21 cellular contexts compared by ENCODE assay signal in the genomic region with DNA sequence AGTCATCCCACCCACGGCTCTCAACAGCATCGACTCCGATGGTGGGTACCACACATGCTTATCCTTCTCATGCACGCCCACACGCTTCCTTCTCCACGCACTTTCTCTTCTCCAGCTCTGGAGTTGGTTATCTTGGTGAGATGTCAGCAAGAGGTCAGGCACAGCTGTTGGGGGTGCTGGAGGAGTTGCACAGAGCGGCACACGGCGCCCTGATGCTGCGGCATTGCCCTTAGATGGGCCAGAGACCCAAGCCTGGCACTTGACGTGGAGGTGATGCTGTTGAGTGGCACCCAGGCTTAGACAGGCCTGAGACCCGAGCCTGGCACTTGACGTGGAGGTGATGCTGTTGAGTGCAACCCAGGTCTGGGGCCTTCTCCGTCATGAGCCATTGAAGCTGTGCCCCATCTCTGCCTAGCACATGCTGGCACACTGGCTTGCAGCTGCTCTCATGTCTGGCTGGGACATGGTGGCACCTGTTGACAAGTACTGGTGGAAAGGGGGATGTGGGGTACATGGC.
DNase-seq lines count a peak whose midpoint lies in the region; ATAC-seq, FAIRE-seq and TF ChIP-seq lines count a peak whose summit lies in the region.
"Had no signal": no experiment of that assay in that cellular context is flagged by ENCODE, and none has a peak within 500 bp of the region (broad histone marks: within the 10 kb centered on the region; RNA-seq: fewer than 3 reads in every experiment).

No MANE protein-coding gene starts in this region.

- H3K27me3 ChIP-seq in IMR-90 (ENCODE audit: control insufficient read depth, insufficient read depth, low read length) (no peaks in the 10 kb centered on the region), HepG2 (ENCODE audit: control insufficient read depth in 1 of 2, insufficient read depth in 2 of 2, low read length in 2 of 2) (no peaks in the 10 kb centered on the region), skeletal muscle tissue (ENCODE audit: control insufficient read depth in 3 of 3, insufficient read depth in 3 of 3, low read length in 3 of 3) (no peaks in the 10 kb centered on the region), hepatocyte (no peaks in the 10 kb centered on the region)

- intact Hi-C loops in IMR-90 (cut with micrococcal nuclease) (no loop called here), HepG2 (cut with micrococcal nuclease; ENCODE audit: unreplicated experiment) (no loop called here)

- no peak overlapping the region for H3K18ac ChIP-seq in IMR-90 (ENCODE audit: low read depth, low read length)

- H2AFZ ChIP-seq in IMR-90 (replicated peaks; ENCODE audit: low read length, poor library complexity) (peak overlapping the region; percentile 11), HepG2 (ENCODE audit: low read length) (no peak overlapping the region), hepatocyte (no peak overlapping the region)

- DNase-seq in activated naive CD4-positive, alpha-beta T cell treated with anti-CD3 and anti-CD28 coated beads, Interleukin-2, amount 10 ng/mL, durations not matched to agents 7 days and 5 days = peak; percentile 18
- no peak for DNase-seq in activated naive CD4-positive, alpha-beta T cell treated with anti-CD3 and anti-CD28 coated beads, Interleukin-2, amount 50 U/mL, for 72 hours (ENCODE audit: low spot score in 2 of 2)
- DNase-seq in IMR-90 = no peak
- no peak for DNase-seq in HepG2 (ENCODE audit: low spot score)
- DNase-seq in hepatocyte (ENCODE audit: low spot score) = no peak
- no peak for DNase-seq in immature natural killer cell
- no peak for DNase-seq in D721Med (ENCODE audit: insufficient read length, low spot score)
- DNase-seq: DMS53; H9; MV-4-11; NCI-H1417 treated with DMSO at 0.1 percent for 48 hours; NCI-H1930; NCI-H2171; NCI-H446; NCI-H69; NK-92 treated with Interleukin-12 subunit alpha and Interleukin-12 subunit beta, amount 100 ng/mL, for 24 hours had no signal

- H3K4me3 ChIP-seq in IMR-90 (ENCODE audit: insufficient read depth, low read depth, low read length) (no peak overlapping the region), HepG2 (replicated peaks in 1 of 3; ENCODE audit: insufficient read depth in 1 of 3, low read depth in 2 of 3, low read length in 3 of 3) (no peak overlapping the region), skeletal muscle tissue (ENCODE audit: low read length in 3 of 3) (peak overlapping the region in 1 of 3 donors; percentile 15), hepatocyte (no peak overlapping the region)
- H3K4me3 ChIP-seq: K562 had no signal

- no peaks in the 10 kb centered on the region for H3K9me3 Mint-ChIP-seq in activated naive CD4-positive, alpha-beta T cell treated with anti-CD3 and anti-CD28 coated beads, Interleukin-2, amount 10 ng/mL, durations not matched to agents 7 days and 5 days
- H3K9me3 Mint-ChIP-seq in activated naive CD4-positive, alpha-beta T cell treated with anti-CD3 and anti-CD28 coated beads, Interleukin-2, amount 50 U/mL, for 72 hours = peaks cover 0 to 5% of the 10 kb centered on the region in 2 donors
- no peaks in the 10 kb centered on the region for H3K9me3 Mint-ChIP-seq in immature natural killer cell
- H3K9me3 Mint-ChIP-seq: H9 had no signal

- H3K27ac Mint-ChIP-seq in activated naive CD4-positive, alpha-beta T cell treated with anti-CD3 and anti-CD28 coated beads, Interleukin-2, amount 10 ng/mL, durations not matched to agents 7 days and 5 days = no peak overlapping the region
- peak overlapping the region in 1 of 2 donors; percentile 21 for H3K27ac Mint-ChIP-seq in activated naive CD4-positive, alpha-beta T cell treated with anti-CD3 and anti-CD28 coated beads, Interleukin-2, amount 50 U/mL, for 72 hours
- no peak overlapping the region for H3K27ac Mint-ChIP-seq in immature natural killer cell
- H3K27ac Mint-ChIP-seq: H9 had no signal

- no peak overlapping the region for H2BK120ac ChIP-seq in IMR-90 (ENCODE audit: low read depth, low read length)

- H3K27me3 Mint-ChIP-seq in activated naive CD4-positive, alpha-beta T cell treated with anti-CD3 and anti-CD28 coated beads, Interleukin-2, amount 10 ng/mL, durations not matched to agents 7 days and 5 days = no peaks in the 10 kb centered on the region
- H3K27me3 Mint-ChIP-seq in immature natural killer cell (ENCODE audit: low read depth in 3 of 3) = peaks cover 0 to 4% (median 4%) of the 10 kb centered on the region in 3 donors

- H2AK5ac ChIP-seq in IMR-90 (ENCODE audit: low read depth, low read length) = no peak overlapping the region

- TF ChIP-seq EP300 in HepG2 (IDR thresholded peaks at IDR 0.05; ENCODE audit: low read depth in 2 of 2, low read length in 2 of 2) (no peak), HepG2 (CRISPR knock-in tag; IDR thresholded peaks at IDR 0.05; ENCODE audit: borderline replicate concordance) (no peak)

- H3K79me2 ChIP-seq in HepG2 (ENCODE audit: insufficient read depth, low read length) = no peaks in the 10 kb centered on the region
- H3K79me2 ChIP-seq in hepatocyte = no peaks in the 10 kb centered on the region

- no peak overlapping the region for H4K5ac ChIP-seq in IMR-90 (ENCODE audit: low read depth, low read length)

- FAIRE-seq in HepG2 (lab: Jason Lieb, UNC) (no peak), D721Med (lab: Jason Lieb, UNC) (no peak)
- FAIRE-seq: HTR-8/SVneo, K562 had no signal

- no peak overlapping the region for H3K14ac ChIP-seq in IMR-90 (replicated peaks; ENCODE audit: low read depth, low read length)

- peaks cover 15% of the 10 kb centered on the region for H3K4me1 Mint-ChIP-seq in activated naive CD4-positive, alpha-beta T cell treated with anti-CD3 and anti-CD28 coated beads, Interleukin-2, amount 10 ng/mL, durations not matched to agents 7 days and 5 days
- H3K4me1 Mint-ChIP-seq in immature natural killer cell = peaks cover 28 to 55% of the 10 kb centered on the region in 2 donors
- H3K4me1 Mint-ChIP-seq: H9 had no signal

- H2BK15ac ChIP-seq in IMR-90 (ENCODE audit: low read depth, low read length) = no peak overlapping the region

- peaks cover 64% of the 10 kb centered on the region for H3K36me3 Mint-ChIP-seq in activated naive CD4-positive, alpha-beta T cell treated with anti-CD3 and anti-CD28 coated beads, Interleukin-2, amount 10 ng/mL, durations not matched to agents 7 days and 5 days
- H3K36me3 Mint-ChIP-seq in activated naive CD4-positive, alpha-beta T cell treated with anti-CD3 and anti-CD28 coated beads, Interleukin-2, amount 50 U/mL, for 72 hours = peaks cover 0 to 5% of the 10 kb centered on the region in 2 donors
- H3K36me3 Mint-ChIP-seq in immature natural killer cell = peaks cover 7 to 32% (median 23%) of the 10 kb centered on the region in 3 donors

- no peaks in the 10 kb centered on the region for H3K9me2 ChIP-seq in hepatocyte (replicated peaks; ENCODE audit: insufficient read depth)

- H4K91ac ChIP-seq in IMR-90 (ENCODE audit: insufficient read depth, low read depth, low read length) = no peak overlapping the region

- no peak overlapping the region for H3K4me3 Mint-ChIP-seq in activated naive CD4-positive, alpha-beta T cell treated with anti-CD3 and anti-CD28 coated beads, Interleukin-2, amount 10 ng/mL, durations not matched to agents 7 days and 5 days
- no peak overlapping the region for H3K4me3 Mint-ChIP-seq in immature natural killer cell
- H3K4me3 Mint-ChIP-seq: CD14-positive monocyte, H9 had no signal

- H3K9me3 ChIP-seq in IMR-90 (ENCODE audit: control insufficient read depth, insufficient read depth, low read length) = no peaks in the 10 kb centered on the region
- H3K9me3 ChIP-seq in HepG2 (ENCODE audit: low read length) = no peaks in the 10 kb centered on the region
- H3K9me3 ChIP-seq in skeletal muscle tissue (ENCODE audit: control insufficient read depth in 3 of 3, low read length in 3 of 3) = no peaks in the 10 kb centered on the region
- no peaks in the 10 kb centered on the region for H3K9me3 ChIP-seq in hepatocyte (ENCODE audit: low read depth)

- no TSS peak for BruUV-seq in IMR-90 (replicated peaks; lab: Mats Ljungman, UMichigan)
- BruUV-seq in HepG2 (replicated peaks; lab: Mats Ljungman, UMichigan) = no TSS peak

- in situ Hi-C loops in IMR-90 (cut with MboI; ENCODE audit: low sequenced_read_pairs) = no loop called here
- in situ Hi-C loops in HepG2 (cut with HindIII; ENCODE audit: extremely low pct_ligation_motif_present, low pct_unique_long_range_greater_than_20kb) = no loop called here

- H3K27ac ChIP-seq in IMR-90 (ENCODE audit: insufficient read depth, low read length) (no peak overlapping the region), HepG2 (ENCODE audit: extremely low read length, insufficient read depth, low read length) (no peak overlapping the region), skeletal muscle tissue (ENCODE audit: low read depth, low read length) (peak overlapping the region; percentile 36), hepatocyte (no peak overlapping the region)
- H3K27ac ChIP-seq: HL-60 had no signal

- POLR2A ChIA-PET in IMR-90 (lab: Charles Lee; ENCODE audit: unreplicated experiment) = no interaction called here
- POLR2A ChIA-PET in HepG2 (lab: Yijun Ruan, JAX) = no interaction called here

- H3K36me3 ChIP-seq in IMR-90 (ENCODE audit: control insufficient read depth, insufficient read depth, low read length) (peaks cover 26% of the 10 kb centered on the region), HepG2 (replicated peaks in 1 of 2; ENCODE audit: control insufficient read depth in 1 of 2, insufficient read depth in 2 of 2, low read length in 2 of 2) (peaks cover 30 to 52% of the 10 kb centered on the region in 2 experiments), skeletal muscle tissue (ENCODE audit: control insufficient read depth in 3 of 3, insufficient read depth in 3 of 3, low read length in 3 of 3) (peaks cover 52 to 76% (median 65%) of the 10 kb centered on the region in 3 donors), hepatocyte (replicated peaks; ENCODE audit: insufficient read depth, low read depth) (no peaks in the 10 kb centered on the region)

- no peak overlapping the region for H3K56ac ChIP-seq in IMR-90 (ENCODE audit: extremely low read depth, insufficient read depth, low read length)

- peak overlapping the region; percentile 65 for H2AK9ac ChIP-seq in IMR-90 (replicated peaks; ENCODE audit: low read depth, low read length, poor library complexity)

- H3K23ac ChIP-seq in IMR-90 (ENCODE audit: low read depth, low read length) = no peak overlapping the region

- no peak for ATAC-seq in activated naive CD4-positive, alpha-beta T cell treated with anti-CD3 and anti-CD28 coated beads, Interleukin-2, amount 50 U/mL, for 72 hours
- no peak for ATAC-seq in IMR-90 (ENCODE audit: low read depth)
- ATAC-seq in HepG2 = no peak
- ATAC-seq: K562 had no signal

- dilution Hi-C loops in IMR-90 (cut with HindIII; ENCODE audit: low sequenced_read_pairs, unreplicated experiment) = no loop called here

- H3K79me1 ChIP-seq in IMR-90 (ENCODE audit: low read depth in 1 of 2, low read length in 2 of 2) = peaks cover 0 to 3% of the 10 kb centered on the region in 2 experiments; a peak in 1 of 4 replicates

- H3K4me2 ChIP-seq in IMR-90 (ENCODE audit: low read depth, low read length) (no peak overlapping the region), HepG2 (ENCODE audit: low read depth, low read length) (no peak overlapping the region), hepatocyte (no peak overlapping the region)

- H3K4ac ChIP-seq in IMR-90 (ENCODE audit: low read depth, low read length) = no peak overlapping the region

- H2BK20ac ChIP-seq in IMR-90 (ENCODE audit: low read depth, low read length) = no peak overlapping the region

- no peaks in the 10 kb centered on the region for H3K4me1 ChIP-seq in IMR-90 (ENCODE audit: control insufficient read depth, insufficient read depth, low read length)
- H3K4me1 ChIP-seq in HepG2 (ENCODE audit: insufficient read depth, low read length) = no peaks in the 10 kb centered on the region
- H3K4me1 ChIP-seq in skeletal muscle tissue (ENCODE audit: control insufficient read depth in 3 of 3, insufficient read depth in 3 of 3, low read length in 3 of 3) = peaks cover 55 to 79% (median 59%) of the 10 kb centered on the region in 3 donors
- no peaks in the 10 kb centered on the region for H3K4me1 ChIP-seq in hepatocyte (ENCODE audit: insufficient read depth)

- TF ChIP-seq POLR2A in IMR-90 (IDR thresholded peaks at IDR 0.05; ENCODE audit: low read depth, low read length) = no peak
- TF ChIP-seq POLR2A in HepG2 (IDR thresholded peaks at IDR 0.05; ENCODE audit: insufficient read depth in 1 of 2, low read depth in 2 of 2, low read length in 2 of 2) = no peak

- H3K9me1 ChIP-seq in IMR-90 (ENCODE audit: insufficient read depth, low read length) = peaks cover 5% of the 10 kb centered on the region; the same call in 1 of the 2 replicates

- no peak for TF ChIP-seq CTCF in IMR-90 (conservative IDR thresholded peaks at IDR 0.05; ENCODE audit: low read depth, low read length)
- no peak for TF ChIP-seq CTCF in HepG2 (CRISPR knock-in tag; IDR thresholded peaks at IDR 0.05)
- no peak for TF ChIP-seq CTCF in hepatocyte (IDR thresholded peaks at IDR 0.05; ENCODE audit: poor library complexity)
- TF ChIP-seq CTCF in D721Med (IDR thresholded peaks at IDR 0.05; ENCODE audit: insufficient read depth, missing control alignments) = no peak

- H4K20me1 ChIP-seq in IMR-90 (ENCODE audit: insufficient read depth, low read length) = no peaks in the 10 kb centered on the region
- no peaks in the 10 kb centered on the region; the same call in 1 of the 2 replicates for H4K20me1 ChIP-seq in HepG2 (ENCODE audit: insufficient read depth, low read length)
- H4K20me1 ChIP-seq in hepatocyte (ENCODE audit: insufficient read depth, poor library complexity, severe bottlenecking) = no peaks in the 10 kb centered on the region

- WGBS in IMR-90 (ENCODE audit: extremely low coverage in 2 of 2, insufficient read length in 1 of 2), 2 experiments = 100% methylated on average over 1 of the region's 14 CpGs; no CpG with 5 or more reads in 1 of the 2 experiments
- 95% methylated on average over 14 of the region's 14 CpGs for WGBS in HepG2 (ENCODE audit: low lambda C conversion rate)
- WGBS in hepatocyte (ENCODE audit: low lambda C conversion rate, missing lambda C conversion rate) = 97% methylated on average over 14 of the region's 14 CpGs

- H3K9ac ChIP-seq in IMR-90 (ENCODE audit: low read depth, low read length) = no peak overlapping the region
- no peak overlapping the region for H3K9ac ChIP-seq in HepG2 (ENCODE audit: insufficient read depth, low read depth, low read length)
- peak overlapping the region in 1 of 3 donors; percentile 33 for H3K9ac ChIP-seq in skeletal muscle tissue (ENCODE audit: low read depth in 1 of 3, low read length in 3 of 3)

- no peak overlapping the region for H2BK5ac ChIP-seq in IMR-90 (ENCODE audit: low read depth, low read length, poor library complexity, severe bottlenecking)

- no peak for TF ChIP-seq RAD21 in IMR-90 (IDR thresholded peaks at IDR 0.05; ENCODE audit: low read length)
- TF ChIP-seq RAD21 in HepG2 (CRISPR knock-in tag; IDR thresholded peaks at IDR 0.05) = no peak

- no peak overlapping the region for H4K8ac ChIP-seq in IMR-90 (ENCODE audit: low read depth in 2 of 2, low read length in 2 of 2)

- CTCF ChIA-PET in activated naive CD4-positive, alpha-beta T cell treated with anti-CD3 and anti-CD28 coated beads, Interleukin-2, amount 10 ng/mL, durations not matched to agents 7 days and 5 days (lab: Charles Lee) = interaction anchor here (1.1 to 1.9 kb wide), 2 partner anchors 11 to 35 kb away, joined by 3 to 5 read pairs; no protein-coding TSS in a partner anchor
- CTCF ChIA-PET in IMR-90 (lab: Yijun Ruan, JAX) (no interaction called here), HepG2 (lab: Yijun Ruan, JAX; ENCODE audit: low intra/inter-chr PET ratio, low total read pairs) (no interaction called here)
